ENCODE assay signal across 1 cellular context in the genomic region with DNA sequence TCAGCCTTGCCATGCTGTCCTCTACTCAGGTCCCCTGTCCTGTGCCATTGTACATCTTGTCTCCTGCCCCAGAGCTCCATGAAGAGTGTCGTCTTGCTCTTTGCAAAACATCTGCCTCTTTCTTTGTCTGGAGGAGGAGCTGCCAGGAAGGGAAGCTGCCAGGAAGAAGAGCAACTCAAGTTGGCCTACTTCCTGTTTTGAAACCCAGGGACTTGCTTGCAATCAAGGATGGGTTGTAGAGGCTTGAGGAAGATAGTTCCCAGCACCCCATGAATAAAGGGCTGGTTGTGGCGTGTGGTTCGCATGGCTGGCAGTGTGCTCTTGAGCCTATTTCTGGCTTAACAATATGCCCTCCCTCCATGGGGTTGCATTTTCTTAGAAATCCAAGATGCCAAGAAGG.
TF ChIP-seq lines count a peak whose summit lies in the region.

No MANE protein-coding gene starts in this region.

TF ChIP-seq in HepG2, 621 proteins besides CTCF, POLR2A, EP300 and RAD21:
- TF ChIP-seq, protein P1, sequence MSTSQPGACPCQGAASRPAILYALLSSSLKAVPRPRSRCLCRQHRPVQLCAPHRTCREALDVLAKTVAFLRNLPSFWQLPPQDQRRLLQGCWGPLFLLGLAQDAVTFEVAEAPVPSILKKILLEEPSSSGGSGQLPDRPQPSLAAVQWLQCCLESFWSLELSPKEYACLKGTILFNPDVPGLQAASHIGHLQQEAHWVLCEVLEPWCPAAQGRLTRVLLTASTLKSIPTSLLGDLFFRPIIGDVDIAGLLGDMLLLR (CRISPR knock-in tag; IDR thresholded peaks at IDR 0.05) = no peak
- no peak for TF ChIP-seq KDM3A (CRISPR knock-in tag; IDR thresholded peaks at IDR 0.05; ENCODE audit: low read depth)
- no peak for TF ChIP-seq ZNF496 (CRISPR knock-in tag; IDR thresholded peaks at IDR 0.05; ENCODE audit: insufficient replicate concordance)
- no peak for TF ChIP-seq SATB2 (CRISPR knock-in tag; IDR thresholded peaks at IDR 0.05)
- TF ChIP-seq ZNF724P (CRISPR knock-in tag; IDR thresholded peaks at IDR 0.05; ENCODE audit: borderline replicate concordance) = no peak
TF ChIP-seq in HepG2: peak in this region for 0.
